1 cellular context compared by ENCODE assay signal in genomic region chr6:31776961-31777666, GRCh38.
TF ChIP-seq lines count a peak whose summit lies in the region.

Gene VWA7 (minus strand): TSS chr6:31777328. CDS start chr6:31776779, 549 bp downstream.

TF ChIP-seq in K562, 482 proteins besides CTCF, POLR2A, EP300 and RAD21 (continued from another document and continues in another):
- TF ChIP-seq MGA (IDR thresholded peaks at IDR 0.05), result no peak
- TF ChIP-seq KDM2B (CRISPR knock-in tag; IDR thresholded peaks at IDR 0.05), result no peak
- TF ChIP-seq ZNF282 (CRISPR knock-in tag; IDR thresholded peaks at IDR 0.05), result no peak
- TF ChIP-seq ZNF592 (IDR thresholded peaks at IDR 0.05), result no peak
- peak; percentile 93 for TF ChIP-seq BHLHE40 (IDR thresholded peaks at IDR 0.05; ENCODE audit: low read length)
- peak; percentile 97 for TF ChIP-seq JUND (IDR thresholded peaks at IDR 0.05; ENCODE audit: borderline replicate concordance, low read depth, low read length)
- no peak; the same call in 1 of the 3 replicates for TF ChIP-seq JUND (tag; IDR thresholded peaks at IDR 0.05; ENCODE audit: borderline replicate concordance, low read depth, low read length)
- TF ChIP-seq ZFP36 (IDR thresholded peaks at IDR 0.05; ENCODE audit: low read depth, low read length, partially characterized antibody), result peak; percentile 57
- peak; percentile 63; the same call in 1 of the 2 replicates for TF ChIP-seq MTA2 (IDR thresholded peaks at IDR 0.05; ENCODE audit: low read depth)
- TF ChIP-seq SMARCC2 (IDR thresholded peaks at IDR 0.05; ENCODE audit: low read depth), result peak; percentile 97
- TF ChIP-seq NR1H2 (CRISPR knock-in tag; IDR thresholded peaks at IDR 0.05), result no peak
- 0 out of 2 replicates have a peak, but pooled peaks have one; percentile 19 for TF ChIP-seq DIDO1 (tag; IDR thresholded peaks at IDR 0.05; ENCODE audit: low read depth)
- no peak for TF ChIP-seq HOMEZ (CRISPR knock-in tag; IDR thresholded peaks at IDR 0.05)
- no peak for TF ChIP-seq SETDB1 (IDR thresholded peaks at IDR 0.05; ENCODE audit: low read length)
- TF ChIP-seq ARNT (IDR thresholded peaks at IDR 0.05), result peak in 1 of 2 experiments; percentile 89
- TF ChIP-seq TAF7 (tag; IDR thresholded peaks at IDR 0.05), result 0 out of 2 replicates have a peak, but pooled peaks have one; percentile 18
- TF ChIP-seq RREB1 (CRISPR knock-in tag; IDR thresholded peaks at IDR 0.05), result no peak
- no peak for TF ChIP-seq MECOM (CRISPR knock-in tag; IDR thresholded peaks at IDR 0.05)
- peak; percentile 97 for TF ChIP-seq GATAD2A (IDR thresholded peaks at IDR 0.05)
- TF ChIP-seq HDAC6 (IDR thresholded peaks at IDR 0.05; ENCODE audit: low read depth, low read length), result 0 out of 2 replicates have a peak, but pooled peaks have one; percentile 43
- TF ChIP-seq GATAD2B (IDR thresholded peaks at IDR 0.05; ENCODE audit: borderline replicate concordance), result no peak
- peak; percentile 67 for TF ChIP-seq CC2D1A (IDR thresholded peaks at IDR 0.05)
- TF ChIP-seq HBP1 (CRISPR knock-in tag; IDR thresholded peaks at IDR 0.05), result peak; percentile 27; the same call in 1 of the 2 replicates
- peak; percentile 98 for TF ChIP-seq MTA3 (IDR thresholded peaks at IDR 0.05; ENCODE audit: borderline replicate concordance)
- TF ChIP-seq ZNF431 (CRISPR knock-in tag; IDR thresholded peaks at IDR 0.05), result no peak; the same call in 1 of the 2 replicates
- TF ChIP-seq FOXK1 (CRISPR knock-in tag; IDR thresholded peaks at IDR 0.05; ENCODE audit: borderline replicate concordance), result peak; percentile 92
- TF ChIP-seq ZNF830 (CRISPR knock-in tag; IDR thresholded peaks at IDR 0.05), result no peak
- no peak; the same call in 1 of the 2 replicates for TF ChIP-seq ATF1 (CRISPR knock-in tag; IDR thresholded peaks at IDR 0.05)
- peak; percentile 97 for TF ChIP-seq ATF1 (tag; IDR thresholded peaks at IDR 0.05)
- TF ChIP-seq PHF20 (IDR thresholded peaks at IDR 0.05; ENCODE audit: partially characterized antibody), result no peak
- no peak; the same call in 1 of the 2 replicates for TF ChIP-seq E2F5 (CRISPR knock-in tag; IDR thresholded peaks at IDR 0.05)
- TF ChIP-seq TAF15 (IDR thresholded peaks at IDR 0.05; ENCODE audit: low read depth, low read length), result no peak
- TF ChIP-seq ZC3H8 (IDR thresholded peaks at IDR 0.05), result no peak
- TF ChIP-seq U2AF1 (optimal IDR thresholded peaks at IDR 0.05; ENCODE audit: low read depth, low read length), result no peak
